16 cellular contexts compared by ENCODE assay signal in the genomic region with DNA sequence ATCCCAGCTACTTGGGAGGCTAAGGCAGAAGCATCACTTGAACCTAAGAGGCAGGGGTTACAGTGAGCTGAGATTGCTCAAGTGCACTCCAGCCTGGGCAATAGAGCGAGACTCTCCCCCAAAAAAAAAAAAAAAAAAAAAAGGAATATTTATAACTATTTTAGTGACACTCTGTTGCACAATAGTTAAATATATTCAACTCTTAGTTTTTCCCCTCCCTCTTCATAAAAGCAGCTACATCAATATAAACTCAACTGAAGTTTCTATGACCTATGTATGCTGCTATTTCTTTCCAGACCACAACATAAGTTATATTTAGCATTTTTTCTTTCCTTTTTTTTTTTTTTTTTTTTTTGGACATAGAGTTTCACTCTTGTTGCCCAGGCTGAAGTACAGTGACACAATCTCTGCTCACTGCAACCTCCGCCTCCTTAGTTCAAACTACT. TPM values are rescaled to one million over a fixed set of nuclear protein-coding genes. Genes with fewer than 3 reads are reported as not detected.
A peak's percentile ranks its signal among the peaks of the same experiment; 100 is the strongest.
DNase-seq lines count a peak whose midpoint lies in the region; ATAC-seq and TF ChIP-seq lines count a peak whose summit lies in the region.
"Had no signal": no experiment of that assay in that cellular context is flagged by ENCODE, and none has a peak within 500 bp of the region (broad histone marks: within the 10 kb centered on the region; RNA-seq: fewer than 3 reads in every experiment).

No MANE protein-coding gene starts in this region.

- peaks cover 81% of the 10 kb centered on the region for H3K4me1 ChIP-seq in BLaER1
- peaks cover 16 to 63% (median 20%) of the 10 kb centered on the region in 4 donors for H3K4me1 ChIP-seq in transverse colon

- 86 to 89% methylated on average over 1 to 2 of the region's 2 CpGs for WGBS in transverse colon (ENCODE audit: low coverage in 1 of 2), 2 donors

- no peaks in the 10 kb centered on the region for H3K27me3 ChIP-seq in BLaER1
- no peaks in the 10 kb centered on the region for H3K27me3 ChIP-seq in transverse colon
- H3K27me3 ChIP-seq: gastrocnemius medialis had no signal

- TF ChIP-seq RAD21 in Ishikawa (IDR thresholded peaks at IDR 0.05; ENCODE audit: low read depth): no peak

- H3K27ac ChIP-seq in BLaER1 (peak overlapping the region; percentile 35; the same call in 1 of the 2 replicates), coronary artery (peak overlapping the region; percentile 52 to 78), transverse colon (peak overlapping the region in 2 of 4 donors; percentile 33 to 55)

- peaks cover 100% of the 10 kb centered on the region for H4K20me1 ChIP-seq in BLaER1

- H3K27ac Mint-ChIP-seq in osteocyte (ENCODE audit: unreplicated experiment) (peak overlapping the region; percentile 84), endothelial cell (ENCODE audit: unreplicated experiment) (no peak overlapping the region)
- H3K27ac Mint-ChIP-seq in activated CD4-positive, alpha-beta memory T cell treated with anti-CD3 and anti-CD28 coated beads for 36 hours: no peak overlapping the region

- no peak overlapping the region for H3K4me3 ChIP-seq in BLaER1
- no peak overlapping the region for H3K4me3 ChIP-seq in coronary artery
- no peak overlapping the region for H3K4me3 ChIP-seq in transverse colon
- H3K4me3 ChIP-seq: gastrocnemius medialis had no signal

- no peaks in the 10 kb centered on the region for H3K9me3 ChIP-seq in BLaER1
- H3K9me3 ChIP-seq in transverse colon: no peaks in the 10 kb centered on the region
- H3K9me3 ChIP-seq: gastrocnemius medialis had no signal

- no peak for ATAC-seq in HG02798 (IDR thresholded peaks at IDR 0.05; ENCODE audit: poor library complexity, unreplicated experiment)
- ATAC-seq: gastrocnemius medialis had no signal

- no peak for DNase-seq in coronary artery (ENCODE audit: low spot score)
- no peak for DNase-seq in osteocyte (ENCODE audit: extremely low spot score, unreplicated experiment)
- DNase-seq in endothelial cell (ENCODE audit: low spot score): no peak
- DNase-seq in activated CD4-positive, alpha-beta memory T cell treated with anti-CD3 and anti-CD28 coated beads for 36 hours: no peak
- no peak for DNase-seq in transverse colon
- DNase-seq: kidney; NCI-H1436; NCI-H510A treated with DMSO at 0.1 percent for 48 hours; stimulated activated CD4-positive, alpha-beta T cell treated with anti-CD3 and anti-CD28 coated beads, Interleukin-4, amount 100 ng/mL, for 1 hour; stimulated activated naive CD4-positive, alpha-beta T cell had no signal

- POLR2A ChIA-PET in activated CD4-positive, alpha-beta memory T cell treated with anti-CD3 and anti-CD28 coated beads for 36 hours (lab: Charles Lee): interaction anchor here (0.6 to 1.7 kb wide), 2 partner anchors 9 to 10 kb away, joined by 4 to 5 read pairs; no protein-coding TSS in a partner anchor

- H3K4me1 Mint-ChIP-seq in osteocyte (ENCODE audit: unreplicated experiment) (peaks cover 47% of the 10 kb centered on the region), endothelial cell (ENCODE audit: unreplicated experiment) (peaks cover 8% of the 10 kb centered on the region)
- peaks cover 44% of the 10 kb centered on the region for H3K4me1 Mint-ChIP-seq in activated CD4-positive, alpha-beta memory T cell treated with anti-CD3 and anti-CD28 coated beads for 36 hours (ENCODE audit: low read depth)

- H3K4me3 Mint-ChIP-seq in osteocyte (ENCODE audit: unreplicated experiment): no peak overlapping the region
- H3K4me3 Mint-ChIP-seq in endothelial cell (ENCODE audit: unreplicated experiment): no peak overlapping the region
- no peak overlapping the region for H3K4me3 Mint-ChIP-seq in activated CD4-positive, alpha-beta memory T cell treated with anti-CD3 and anti-CD28 coated beads for 36 hours
- H3K4me3 Mint-ChIP-seq: activated naive CD8-positive, alpha-beta T cell had no signal

- TF ChIP-seq POLR2A in transverse colon (IDR thresholded peaks at IDR 0.05): no peak

- H3K36me3 ChIP-seq in BLaER1 (peaks cover 50% of the 10 kb centered on the region), transverse colon (no peaks in the 10 kb centered on the region)
- H3K36me3 ChIP-seq: gastrocnemius medialis had no signal

- no peak for TF ChIP-seq EP300 in Ishikawa (IDR thresholded peaks at IDR 0.05; ENCODE audit: borderline replicate concordance)
- no peak for TF ChIP-seq EP300 in transverse colon (IDR thresholded peaks at IDR 0.05; ENCODE audit: low read depth)

- intact Hi-C loops in activated CD4-positive, alpha-beta memory T cell treated with anti-CD3 and anti-CD28 coated beads for 36 hours (cut with micrococcal nuclease): no loop called here
- intact Hi-C loops in transverse colon (cut with DNase I; ENCODE audit: low total_unique reads): loop anchor here (5.0 kb wide), 1 partner anchor 1356 kb away; no protein-coding TSS in a partner anchor

- H3K9me3 Mint-ChIP-seq in osteocyte (ENCODE audit: unreplicated experiment): no peaks in the 10 kb centered on the region
- H3K9me3 Mint-ChIP-seq in endothelial cell (ENCODE audit: unreplicated experiment): no peaks in the 10 kb centered on the region
- no peaks in the 10 kb centered on the region for H3K9me3 Mint-ChIP-seq in activated CD4-positive, alpha-beta memory T cell treated with anti-CD3 and anti-CD28 coated beads for 36 hours
- H3K9me3 Mint-ChIP-seq: IgD-negative memory B cell had no signal

- no peaks in the 10 kb centered on the region for H3K27me3 Mint-ChIP-seq in osteocyte (ENCODE audit: unreplicated experiment)
- H3K27me3 Mint-ChIP-seq in endothelial cell (ENCODE audit: unreplicated experiment): peaks cover 4% of the 10 kb centered on the region
- H3K27me3 Mint-ChIP-seq in activated CD4-positive, alpha-beta memory T cell treated with anti-CD3 and anti-CD28 coated beads for 36 hours: no peaks in the 10 kb centered on the region
- H3K27me3 Mint-ChIP-seq: activated naive CD8-positive, alpha-beta T cell; IgD-negative memory B cell had no signal

- peak overlapping the region; percentile 48; the same call in 1 of the 2 replicates for H3K9ac ChIP-seq in BLaER1

- CTCF ChIA-PET in activated CD4-positive, alpha-beta memory T cell treated with anti-CD3 and anti-CD28 coated beads for 36 hours (lab: Charles Lee): no interaction called here

- H3K4me2 ChIP-seq in BLaER1: peak overlapping the region; percentile 68

- H3K36me3 Mint-ChIP-seq in osteocyte (ENCODE audit: unreplicated experiment) (peaks cover 2% of the 10 kb centered on the region), endothelial cell (ENCODE audit: low read depth, unreplicated experiment) (peaks cover 7% of the 10 kb centered on the region)
- H3K36me3 Mint-ChIP-seq in activated CD4-positive, alpha-beta memory T cell treated with anti-CD3 and anti-CD28 coated beads for 36 hours: peaks cover 7% of the 10 kb centered on the region
- H3K36me3 Mint-ChIP-seq: IgD-negative memory B cell had no signal

- in situ Hi-C loops in transverse colon (cut with MboI; ENCODE audit: low pct_ligation_motif_present in 1 of 4, low pct_unique_long_range_greater_than_20kb in 1 of 4, low sequenced_read_pairs in 3 of 4): no loop called here

- TF ChIP-seq CTCF in coronary artery (IDR thresholded peaks at IDR 0.05) (no peak), osteocyte (IDR thresholded peaks at IDR 0.05) (no peak), endothelial cell (IDR thresholded peaks at IDR 0.05; ENCODE audit: unreplicated experiment) (no peak), transverse colon (IDR thresholded peaks at IDR 0.05) (no peak)

TF ChIP-seq in Ishikawa, 13 proteins besides CTCF, POLR2A, EP300 and RAD21:
- TF ChIP-seq CEBPB (IDR thresholded peaks at IDR 0.05): peak; percentile 23; the same call in 1 of the 2 replicates
- TF ChIP-seq TCF12 (IDR thresholded peaks at IDR 0.05; ENCODE audit: low read depth): no peak
- TF ChIP-seq USF1 (IDR thresholded peaks at IDR 0.05): no peak

RNA-seq across cellular contexts. Expression of gene CELF1, which starts 19.2 kb away (rescaled TPM):
- total RNA-seq in osteocyte (88.6 and 100 TPM in 2 replicates), endothelial cell (ENCODE audit: unreplicated experiment) (162 TPM), transverse colon (100 to 1,000 TPM in 2 of 4 donors, 10 to 100 TPM in 2; 82.9 to 248 (median 96.7) TPM)
- total RNA-seq in activated CD4-positive, alpha-beta memory T cell treated with anti-CD3 and anti-CD28 coated beads for 36 hours: 100 to 1,000 TPM; 103 to 115 TPM

RNA-seq across cellular contexts. Expression of gene PTPMT1, which starts 31.7 kb away (rescaled TPM):
- total RNA-seq in osteocyte: 49.3 and 50.3 TPM in 2 replicates
- 34.9 TPM for total RNA-seq in endothelial cell (ENCODE audit: unreplicated experiment)
- 10 to 100 TPM; 45.7 to 47.9 TPM for total RNA-seq in activated CD4-positive, alpha-beta memory T cell treated with anti-CD3 and anti-CD28 coated beads for 36 hours
- 10 to 100 TPM; 19.1 to 79.1 (median 74.1) TPM for total RNA-seq in transverse colon

RNA-seq across cellular contexts. Expression of gene KBTBD4, which starts 45.1 kb away (rescaled TPM):
- total RNA-seq in osteocyte (19.7 and 19.8 TPM in 2 replicates), endothelial cell (ENCODE audit: unreplicated experiment) (12.1 TPM), transverse colon (10 to 100 TPM in 3 of 4 donors, 1 to 10 TPM in 1; 9.4 to 20.3 (median 16.5) TPM)
- total RNA-seq in activated CD4-positive, alpha-beta memory T cell treated with anti-CD3 and anti-CD28 coated beads for 36 hours: 10 to 100 TPM; 18.7 to 18.8 TPM

RNA-seq across cellular contexts. Expression of gene NDUFS3, which starts 45.2 kb away (rescaled TPM):
- total RNA-seq in osteocyte (102 and 105 TPM in 2 replicates), endothelial cell (ENCODE audit: unreplicated experiment) (199 TPM), transverse colon (100 to 1,000 TPM in 3 of 4 donors, 10 to 100 TPM in 1; 72.6 to 256 (median 213) TPM)
- total RNA-seq in activated CD4-positive, alpha-beta memory T cell treated with anti-CD3 and anti-CD28 coated beads for 36 hours: 10 to 100 TPM; 94.0 to 94.4 TPM

RNA-seq across cellular contexts. Expression of gene FAM180B, which starts 52.8 kb away (rescaled TPM):
- total RNA-seq in osteocyte: 0.32 and 0.52 TPM in 2 replicates
- total RNA-seq in endothelial cell (ENCODE audit: unreplicated experiment): 0.31 TPM
- not detected for total RNA-seq in activated CD4-positive, alpha-beta memory T cell treated with anti-CD3 and anti-CD28 coated beads for 36 hours
- under 1 TPM in 1 of 4 donors, not detected in 3; 0.41 TPM for total RNA-seq in transverse colon
- total RNA-seq: gastrocnemius medialis, kidney had no signal
